ENCODE assay signal across 38 cellular contexts in genomic region chr3:63264716-63265115, GRCh38. TPM values are rescaled to one million over a fixed set of nuclear protein-coding genes. Genes with fewer than 3 reads are reported as not detected.
"Had no signal": no experiment of that assay in that cellular context is flagged by ENCODE, and none has a peak within 500 bp of the region (broad histone marks: within the 10 kb centered on the region; RNA-seq: fewer than 3 reads in every experiment).

No MANE protein-coding gene starts in this region.

- H3K36me3 Mint-ChIP-seq: activated CD4-positive, alpha-beta memory T cell treated with anti-CD3 and anti-CD28 coated beads for 36 hours; activated naive CD4-positive, alpha-beta T cell treated with anti-CD3 and anti-CD28 coated beads, Interleukin-2, amount 50 U/mL, for 72 hours; activated naive CD8-positive, alpha-beta T cell treated with anti-CD3 and anti-CD28 coated beads for 36 hours; WTC11 had no signal

- H3K4me3 ChIP-seq: adrenal gland, body of pancreas, breast epithelium had no signal

- H3K9me3 Mint-ChIP-seq: activated T-cell treated with anti-CD3 and anti-CD28 coated beads, Interleukin-2, amount 50 U/mL, for 72 hours; activated T-helper 1 cell treated with anti-CD3 and anti-CD28 coated beads, Interleukin-12 subunit alpha, Interleukin-12 subunit beta, Interleukin-2, Interleukin-4 antibody, amounts not matched to agents 30 ng/mL and 10 ng/mL and 1 ng/mL, durations not matched to agents 14 hours and 24 hours and 36 hours; activated T-helper 17 cell treated with anti-CD3 and anti-CD28 coated beads, Interleukin-2, amount 50 U/mL, for 72 hours; T-helper 1 cell treated with Interleukin-12 subunit alpha and Interleukin-12 subunit beta and Interleukin-4 antibody, amounts not matched to agents 30 μg/mL and 1 μg/mL, for 36 hours had no signal

- H3K27ac ChIP-seq: adrenal gland, body of pancreas, brain microvascular endothelial cell, breast epithelium, VCaP had no signal

- ATAC-seq: activated CD4-positive, alpha-beta T cell treated with anti-CD3 and anti-CD28 coated beads for 36 hours; activated CD4-positive, CD25-positive, alpha-beta regulatory T cell treated with anti-CD3 and anti-CD28 coated beads, Interleukin-2, amount 50 U/mL, for 24 hours; activated CD8-positive, alpha-beta T cell treated with anti-CD3 and anti-CD28 coated beads for 36 hours; activated naive CD4-positive, alpha-beta T cell treated with anti-CD3 and anti-CD28 coated beads, Interleukin-2, amount 50 U/mL, for 72 hours; activated T-cell treated with anti-CD3 and anti-CD28 coated beads, Interleukin-2, amount 50 U/mL, for 4 hours; activated T-cell treated with anti-CD3 and anti-CD28 coated beads, Interleukin-2, amount 50 U/mL, for 72 hours; activated T-helper 17 cell treated with anti-CD3 and anti-CD28 coated beads, Interleukin-2, amount 50 U/mL, for 72 hours; body of pancreas; WTC11 had no signal

- H3K4me3 Mint-ChIP-seq: activated CD4-positive, alpha-beta memory T cell treated with anti-CD3 and anti-CD28 coated beads for 36 hours; activated CD4-positive, alpha-beta T cell treated with anti-CD3 and anti-CD28 coated beads for 36 hours; activated CD4-positive, alpha-beta T cell treated with anti-CD3 and anti-CD28 coated beads, Interleukin-2, amount 10 ng/mL, durations not matched to agents 7 days and 5 days; activated CD8-positive, alpha-beta T cell treated with anti-CD3 and anti-CD28 coated beads for 36 hours; activated naive CD4-positive, alpha-beta T cell treated with anti-CD3 and anti-CD28 coated beads for 36 hours; activated naive CD8-positive, alpha-beta T cell treated with anti-CD3 and anti-CD28 coated beads for 36 hours; activated T-cell treated with anti-CD3 and anti-CD28 coated beads, Interleukin-2, amount 50 U/mL, for 4 hours; activated T-cell treated with anti-CD3 and anti-CD28 coated beads, Interleukin-2, amount 50 U/mL, for 72 hours; activated T-helper 1 cell treated with anti-CD3 and anti-CD28 coated beads, Interleukin-12 subunit alpha, Interleukin-12 subunit beta, Interleukin-2, Interleukin-4 antibody, amounts not matched to agents 30 ng/mL and 10 ng/mL and 1 ng/mL, durations not matched to agents 14 hours and 24 hours and 36 hours; activated T-helper 17 cell treated with anti-CD3 and anti-CD28 coated beads, Interleukin-2, amount 50 U/mL, for 72 hours; T-helper 1 cell treated with Interleukin-12 subunit alpha and Interleukin-12 subunit beta and Interleukin-4 antibody, amounts not matched to agents 30 μg/mL and 1 μg/mL, for 36 hours; T-helper 2 cell treated with Interferon-gamma antibody and Interleukin-4, amounts not matched to agents 5 μg/mL and 100 μg/mL, for 36 hours; WTC11 had no signal

- H3K4me1 ChIP-seq: adrenal gland, body of pancreas, breast epithelium had no signal

- H3K36me3 ChIP-seq: adrenal gland, brain microvascular endothelial cell, breast epithelium had no signal

- H3K27me3 Mint-ChIP-seq: activated CD4-positive, alpha-beta memory T cell treated with anti-CD3 and anti-CD28 coated beads for 36 hours; activated CD4-positive, alpha-beta T cell treated with anti-CD3 and anti-CD28 coated beads for 36 hours; activated CD4-positive, alpha-beta T cell treated with anti-CD3 and anti-CD28 coated beads, Interleukin-2, amount 10 ng/mL, durations not matched to agents 7 days and 5 days; activated CD8-positive, alpha-beta T cell treated with anti-CD3 and anti-CD28 coated beads for 36 hours; activated naive CD8-positive, alpha-beta T cell treated with anti-CD3 and anti-CD28 coated beads for 36 hours; activated T-helper 17 cell treated with anti-CD3 and anti-CD28 coated beads, Interleukin-2, amount 50 U/mL, for 72 hours had no signal

- DNase-seq: activated CD4-positive, alpha-beta memory T cell treated with anti-CD3 and anti-CD28 coated beads for 36 hours; activated CD4-positive, alpha-beta T cell treated with anti-CD3 and anti-CD28 coated beads for 1 hour; activated CD4-positive, alpha-beta T cell treated with anti-CD3 and anti-CD28 coated beads for 36 hours; activated CD4-positive, alpha-beta T cell treated with anti-CD3 and anti-CD28 coated beads for 48 hours; activated CD4-positive, alpha-beta T cell treated with anti-CD3 and anti-CD28 coated beads, Interleukin-2, amount 10 ng/mL, durations not matched to agents 7 days and 5 days; activated CD4-positive, alpha-beta T cell treated with anti-CD3 and anti-CD28 coated beads, Interleukin-2, amount 50 U/mL, for 4 hours; activated CD4-positive, CD25-positive, alpha-beta regulatory T cell; activated CD8-positive, alpha-beta memory T cell treated with anti-CD3 and anti-CD28 coated beads, Interleukin-2, amount 50 U/mL, for 4 hours; activated CD8-positive, alpha-beta T cell treated with anti-CD3 and anti-CD28 coated beads for 36 hours; activated effector memory CD4-positive, alpha-beta T cell treated with anti-CD3 and anti-CD28 coated beads, Interleukin-2, amount 50 U/mL, for 16 hours; activated gamma-delta T cell treated with Interleukin-2 at 50 U/mL for 16 hours; activated naive CD4-positive, alpha-beta T cell; activated naive CD4-positive, alpha-beta T cell treated with anti-CD3 and anti-CD28 coated beads for 36 hours; activated naive CD4-positive, alpha-beta T cell treated with anti-CD3 and anti-CD28 coated beads, Interleukin-2, amount 50 U/mL, for 16 hours; activated naive CD8-positive, alpha-beta T cell treated with anti-CD3 and anti-CD28 coated beads for 36 hours; activated T-cell treated with anti-CD3 and anti-CD28 coated beads for 4 hours; activated T-cell treated with anti-CD3 and anti-CD28 coated beads, Interleukin-2, amount 50 U/mL, for 1 hour; activated T-cell treated with anti-CD3 and anti-CD28 coated beads, Interleukin-2, amount 50 U/mL, for 4 hours; activated T-cell treated with anti-CD3 and anti-CD28 coated beads, Interleukin-2, amount 50 U/mL, for 72 hours; adrenal gland; amniotic stem cell; aorta; body of pancreas; brain microvascular endothelial cell; central memory CD4-positive, alpha-beta T cell; T-helper 1 cell; T-helper 2 cell; T-helper 9 cell had no signal

- H3K4me1 Mint-ChIP-seq: activated CD4-positive, alpha-beta T cell treated with anti-CD3 and anti-CD28 coated beads for 36 hours; activated CD4-positive, alpha-beta T cell treated with anti-CD3 and anti-CD28 coated beads, Interleukin-2, amount 10 ng/mL, durations not matched to agents 7 days and 5 days; activated naive CD8-positive, alpha-beta T cell treated with anti-CD3 and anti-CD28 coated beads for 36 hours; activated T-helper 17 cell treated with anti-CD3 and anti-CD28 coated beads, Interleukin-2, amount 50 U/mL, for 72 hours; WTC11 had no signal

- H3K27ac Mint-ChIP-seq: activated CD4-positive, alpha-beta memory T cell treated with anti-CD3 and anti-CD28 coated beads for 36 hours; activated CD4-positive, alpha-beta T cell treated with anti-CD3 and anti-CD28 coated beads for 36 hours; activated CD4-positive, alpha-beta T cell treated with anti-CD3 and anti-CD28 coated beads, Interleukin-2, amount 10 ng/mL, durations not matched to agents 7 days and 5 days; activated CD8-positive, alpha-beta T cell treated with anti-CD3 and anti-CD28 coated beads for 36 hours; activated naive CD4-positive, alpha-beta T cell treated with anti-CD3 and anti-CD28 coated beads for 36 hours; activated naive CD4-positive, alpha-beta T cell treated with anti-CD3 and anti-CD28 coated beads, Interleukin-2, amount 50 U/mL, for 72 hours; activated naive CD8-positive, alpha-beta T cell treated with anti-CD3 and anti-CD28 coated beads for 36 hours; activated T-cell treated with anti-CD3 and anti-CD28 coated beads, Interleukin-2, amount 50 U/mL, for 72 hours; activated T-helper 1 cell treated with anti-CD3 and anti-CD28 coated beads, Interleukin-12 subunit alpha, Interleukin-12 subunit beta, Interleukin-2, Interleukin-4 antibody, amounts not matched to agents 30 ng/mL and 10 ng/mL and 1 ng/mL, durations not matched to agents 14 hours and 24 hours and 36 hours; activated T-helper 17 cell treated with anti-CD3 and anti-CD28 coated beads, Interleukin-2, amount 50 U/mL, for 72 hours; T-helper 1 cell treated with Interleukin-12 subunit alpha and Interleukin-12 subunit beta and Interleukin-4 antibody, amounts not matched to agents 30 μg/mL and 1 μg/mL, for 36 hours; T-helper 2 cell treated with Interferon-gamma antibody and Interleukin-4, amounts not matched to agents 5 μg/mL and 100 μg/mL, for 36 hours; WTC11 had no signal

- H3K27me3 ChIP-seq: adrenal gland, body of pancreas, brain microvascular endothelial cell, breast epithelium had no signal

- H3K9me3 ChIP-seq: adrenal gland, body of pancreas, breast epithelium had no signal

RNA-seq across cellular contexts. Expression of gene SYNPR, which starts 13.4 kb away (rescaled TPM):
- total RNA-seq: activated CD4-positive, alpha-beta memory T cell treated with anti-CD3 and anti-CD28 coated beads for 36 hours; activated CD4-positive, alpha-beta T cell treated with anti-CD3 and anti-CD28 coated beads for 36 hours; activated CD4-positive, alpha-beta T cell treated with anti-CD3 and anti-CD28 coated beads, Interleukin-2, amount 10 ng/mL, durations not matched to agents 7 days and 5 days; activated CD8-positive, alpha-beta memory T cell treated with anti-CD3 and anti-CD28 coated beads for 36 hours; activated CD8-positive, alpha-beta T cell treated with anti-CD3 and anti-CD28 coated beads for 36 hours; activated naive CD4-positive, alpha-beta T cell treated with anti-CD3 and anti-CD28 coated beads for 36 hours; activated naive CD4-positive, alpha-beta T cell treated with anti-CD3 and anti-CD28 coated beads, Interleukin-2, amount 50 U/mL, for 72 hours; activated naive CD8-positive, alpha-beta T cell treated with anti-CD3 and anti-CD28 coated beads for 36 hours; activated T-cell treated with anti-CD3 and anti-CD28 coated beads, Interleukin-2, amount 50 U/mL, for 4 hours; activated T-cell treated with anti-CD3 and anti-CD28 coated beads, Interleukin-2, amount 50 U/mL, for 72 hours; activated T-helper 1 cell treated with anti-CD3 and anti-CD28 coated beads, Interleukin-12 subunit alpha, Interleukin-12 subunit beta, Interleukin-2, Interleukin-4 antibody, amounts not matched to agents 30 ng/mL and 10 ng/mL and 1 ng/mL, durations not matched to agents 14 hours and 24 hours and 36 hours; activated T-helper 17 cell treated with anti-CD3 and anti-CD28 coated beads, Interleukin-2, amount 50 U/mL, for 72 hours; aorta; breast epithelium had no signal
- polyA plus RNA-seq: aorta had no signal
